Comparison of ENCODE assay signal across 31 cellular contexts in genomic region chr11:77320351-77320750, GRCh38. TPM values are rescaled to one million over a fixed set of nuclear protein-coding genes. Genes with fewer than 3 reads are reported as not detected.
"Had no signal": no experiment of that assay in that cellular context is flagged by ENCODE, and none has a peak within 500 bp of the region (broad histone marks: within the 10 kb centered on the region; RNA-seq: fewer than 3 reads in every experiment).

No MANE protein-coding gene starts in this region.

- H3K4me1 ChIP-seq: Peyer's patch, SJCRH30 had no signal

- H3K9me3 Mint-ChIP-seq: activated B cell treated with CpG ODN at 0.5 μM for 24 hours; activated CD4-positive, alpha-beta T cell treated with anti-CD3 and anti-CD28 coated beads, Interleukin-2, amount 10 ng/mL, durations not matched to agents 24 days and 14 days; activated naive CD4-positive, alpha-beta T cell treated with anti-CD3 and anti-CD28 coated beads, Interleukin-2, amount 10 ng/mL, durations not matched to agents 7 days and 5 days; activated naive CD8-positive, alpha-beta T cell treated with anti-CD3 and anti-CD28 coated beads for 36 hours; activated T-helper 17 cell treated with anti-CD3 and anti-CD28 coated beads, Interleukin-2, amount 50 U/mL, for 72 hours had no signal

- H3K4me2 ChIP-seq: KMS-11, SK-N-SH had no signal

- H3K4me1 Mint-ChIP-seq: activated B cell treated with CpG ODN at 0.5 μM for 24 hours; activated naive CD4-positive, alpha-beta T cell treated with anti-CD3 and anti-CD28 coated beads, Interleukin-2, amount 10 ng/mL, durations not matched to agents 7 days and 5 days; activated T-helper 17 cell treated with anti-CD3 and anti-CD28 coated beads, Interleukin-2, amount 50 U/mL, for 72 hours had no signal

- H3K9me3 ChIP-seq: body of pancreas, Peyer's patch, SJCRH30, SK-N-SH had no signal

- H3K4me3 Mint-ChIP-seq: activated B cell treated with CpG ODN at 0.5 μM for 24 hours; activated CD4-positive, alpha-beta T cell treated with anti-CD3 and anti-CD28 coated beads, Interleukin-2, amount 10 ng/mL, durations not matched to agents 24 days and 14 days; activated naive CD4-positive, alpha-beta T cell treated with anti-CD3 and anti-CD28 coated beads, Interleukin-2, amount 10 ng/mL, durations not matched to agents 7 days and 5 days; activated naive CD8-positive, alpha-beta T cell treated with anti-CD3 and anti-CD28 coated beads for 36 hours; activated T-helper 17 cell treated with anti-CD3 and anti-CD28 coated beads, Interleukin-2, amount 50 U/mL, for 72 hours had no signal

- H3K27ac ChIP-seq: body of pancreas, KMS-11, Peyer's patch, RWPE1, SJCRH30 had no signal

- H3K4me3 ChIP-seq: body of pancreas, Peyer's patch, SJCRH30 had no signal

- H3K27me3 Mint-ChIP-seq: activated B cell treated with CpG ODN at 0.5 μM for 24 hours had no signal

- H3K27me3 ChIP-seq: body of pancreas, Peyer's patch, SJCRH30 had no signal

- DNase-seq: activated B cell treated with CpG ODN at 0.5 μM for 24 hours; activated CD4-positive, alpha-beta T cell treated with anti-CD3 and anti-CD28 coated beads for 1 hour; activated CD4-positive, alpha-beta T cell treated with anti-CD3 and anti-CD28 coated beads, Interleukin-2, amount 10 ng/mL, durations not matched to agents 24 days and 14 days; activated CD4-positive, alpha-beta T cell treated with anti-CD3 and anti-CD28 coated beads, Interleukin-2, amount 50 U/mL, for 48 hours; activated gamma-delta T cell; activated naive CD4-positive, alpha-beta T cell treated with anti-CD3 and anti-CD28 coated beads, Interleukin-2, amount 10 ng/mL, durations not matched to agents 7 days and 5 days; activated naive CD8-positive, alpha-beta T cell treated with anti-CD3 and anti-CD28 coated beads for 36 hours; activated T-cell treated with anti-CD3 and anti-CD28 coated beads for 4 hours; activated T-cell treated with anti-CD3 and anti-CD28 coated beads, Interleukin-2, amount 50 U/mL, for 48 hours; anterior cingulate cortex; body of pancreas; central memory CD4-positive, alpha-beta T cell; MM.1S; NCI-H1105; NCI-H1436; NCI-H1694 treated with DMSO at 0.1 percent for 48 hours; NCI-H2029 treated with DMSO at 0.1 percent for 48 hours; NCI-H510A treated with DMSO at 0.1 percent for 48 hours; NK-92 treated with Interleukin-12 subunit alpha and Interleukin-12 subunit beta, amount 100 ng/mL, for 24 hours; OCI-M1; Peyer's patch; Right ventricle myocardium superior; SJCRH30; SK-N-SH had no signal

- ATAC-seq: activated T-helper 17 cell treated with anti-CD3 and anti-CD28 coated beads, Interleukin-2, amount 50 U/mL, for 72 hours; body of pancreas had no signal

- H3K27ac Mint-ChIP-seq: activated B cell treated with CpG ODN at 0.5 μM for 24 hours; activated CD4-positive, alpha-beta T cell treated with anti-CD3 and anti-CD28 coated beads, Interleukin-2, amount 10 ng/mL, durations not matched to agents 24 days and 14 days; activated naive CD4-positive, alpha-beta T cell treated with anti-CD3 and anti-CD28 coated beads, Interleukin-2, amount 10 ng/mL, durations not matched to agents 7 days and 5 days; activated naive CD8-positive, alpha-beta T cell treated with anti-CD3 and anti-CD28 coated beads for 36 hours; activated T-helper 17 cell treated with anti-CD3 and anti-CD28 coated beads, Interleukin-2, amount 50 U/mL, for 72 hours had no signal

- H3K9ac ChIP-seq: KMS-11, SK-N-SH had no signal

RNA-seq across cellular contexts. Expression of gene GDPD4, which starts 18.9 kb away (rescaled TPM):
- total RNA-seq: activated B cell treated with CpG ODN at 0.5 μM for 24 hours; activated CD4-positive, alpha-beta T cell treated with anti-CD3 and anti-CD28 coated beads, Interleukin-2, amount 10 ng/mL, durations not matched to agents 24 days and 14 days; activated naive CD8-positive, alpha-beta T cell treated with anti-CD3 and anti-CD28 coated beads for 36 hours; activated T-helper 17 cell treated with anti-CD3 and anti-CD28 coated beads, Interleukin-2, amount 50 U/mL, for 72 hours; body of pancreas; bronchial epithelial cell; chondrocyte; Peyer's patch; Right ventricle myocardium superior; SJCRH30; T-helper 1 cell treated with Interleukin-12 subunit alpha and Interleukin-12 subunit beta and Interleukin-4 antibody, amounts not matched to agents 30 ng/mL and 1 ng/mL, for 36 hours had no signal
- polyA plus RNA-seq: adipose tissue, SK-N-SH had no signal
